In genomic region chr20:5888051-5888450, GRCh38 we compare ENCODE assay signal across 20 cellular contexts. TPM values are rescaled to one million over a fixed set of nuclear protein-coding genes. Genes with fewer than 3 reads are reported as not detected.
"Had no signal": no experiment of that assay in that cellular context is flagged by ENCODE, and none has a peak within 500 bp of the region (broad histone marks: within the 10 kb centered on the region; RNA-seq: fewer than 3 reads in every experiment).

No MANE protein-coding gene starts in this region.

- H3K27ac ChIP-seq: dorsolateral prefrontal cortex, pancreas, spleen had no signal

- FAIRE-seq: pancreas, TTC549 had no signal

- H3K9me3 ChIP-seq: pancreas, spleen had no signal

- ATAC-seq: esophagus mucosa, pancreas, T-helper 17 cell had no signal

- DNase-seq: activated B cell treated with CpG ODN at 0.5 μM for 24 hours; activated CD4-positive, alpha-beta T cell treated with anti-CD3 and anti-CD28 coated beads, Interleukin-2, amount 10 ng/mL, durations not matched to agents 7 days and 5 days; activated CD8-positive, alpha-beta memory T cell treated with anti-CD3 and anti-CD28 coated beads for 24 hours; amygdala; dorsolateral prefrontal cortex; glutamatergic neuron; left ventricle myocardium superior; pancreas; spleen; stimulated activated CD4-positive, alpha-beta T cell treated with anti-CD3 and anti-CD28 coated beads, Interleukin-1b, Interleukin-23, amount 100 ng/mL, for 48 hours; stimulated activated naive CD4-positive, alpha-beta T cell; T-helper 17 cell; trophoblast cell had no signal

- H3K4me3 Mint-ChIP-seq: activated B cell treated with CpG ODN at 0.5 μM for 24 hours; activated CD4-positive, alpha-beta T cell treated with anti-CD3 and anti-CD28 coated beads, Interleukin-2, amount 10 ng/mL, durations not matched to agents 7 days and 5 days; activated naive CD4-positive, alpha-beta T cell treated with anti-CD3 and anti-CD28 coated beads, Interleukin-2, amount 50 U/mL, for 24 hours; neural crest cell; T-helper 17 cell had no signal

- H3K27ac Mint-ChIP-seq: activated B cell treated with CpG ODN at 0.5 μM for 24 hours; activated CD4-positive, alpha-beta T cell treated with anti-CD3 and anti-CD28 coated beads, Interleukin-2, amount 10 ng/mL, durations not matched to agents 7 days and 5 days; activated naive CD4-positive, alpha-beta T cell treated with anti-CD3 and anti-CD28 coated beads, Interleukin-2, amount 50 U/mL, for 24 hours; activated T-helper 2 cell treated with anti-CD3 and anti-CD28 coated beads, Interferon-gamma antibody, Interleukin-2, Interleukin-4, amounts not matched to agents 10 μg/mL and 5 μg/mL and 100 μg/mL, durations not matched to agents 14 hours and 24 hours and 36 hours; T-helper 17 cell had no signal

- H3K4me3 ChIP-seq: dorsolateral prefrontal cortex, pancreas, spleen had no signal

- H3K4me1 ChIP-seq: pancreas, spleen had no signal

- H3K27me3 ChIP-seq: pancreas, spleen had no signal

- H3K36me3 Mint-ChIP-seq: activated naive CD4-positive, alpha-beta T cell treated with anti-CD3 and anti-CD28 coated beads, Interleukin-2, amount 50 U/mL, for 24 hours had no signal

- H3K36me3 ChIP-seq: pancreas, spleen had no signal

- H3K4me1 Mint-ChIP-seq: activated B cell treated with CpG ODN at 0.5 μM for 24 hours; activated CD4-positive, alpha-beta T cell treated with anti-CD3 and anti-CD28 coated beads, Interleukin-2, amount 10 ng/mL, durations not matched to agents 7 days and 5 days; activated naive CD4-positive, alpha-beta T cell treated with anti-CD3 and anti-CD28 coated beads, Interleukin-2, amount 50 U/mL, for 24 hours; neural crest cell; T-helper 17 cell had no signal

- H3K9me3 Mint-ChIP-seq: activated B cell treated with CpG ODN at 0.5 μM for 24 hours; activated CD4-positive, alpha-beta T cell treated with anti-CD3 and anti-CD28 coated beads, Interleukin-2, amount 10 ng/mL, durations not matched to agents 7 days and 5 days; activated naive CD4-positive, alpha-beta T cell treated with anti-CD3 and anti-CD28 coated beads, Interleukin-2, amount 50 U/mL, for 24 hours; activated T-helper 2 cell treated with anti-CD3 and anti-CD28 coated beads, Interferon-gamma antibody, Interleukin-2, Interleukin-4, amounts not matched to agents 10 μg/mL and 5 μg/mL and 100 μg/mL, durations not matched to agents 14 hours and 24 hours and 36 hours; neural crest cell had no signal

RNA-seq across cellular contexts. Expression of gene CHGB, which starts 23.3 kb away (rescaled TPM):
- total RNA-seq: activated B cell treated with CpG ODN at 0.5 μM for 24 hours; activated CD4-positive, alpha-beta T cell treated with anti-CD3 and anti-CD28 coated beads, Interleukin-2, amount 10 ng/mL, durations not matched to agents 7 days and 5 days; chondrocyte; mesenteric fat pad had no signal
